ENCODE assay signal across 7 cellular contexts in the genomic region with DNA sequence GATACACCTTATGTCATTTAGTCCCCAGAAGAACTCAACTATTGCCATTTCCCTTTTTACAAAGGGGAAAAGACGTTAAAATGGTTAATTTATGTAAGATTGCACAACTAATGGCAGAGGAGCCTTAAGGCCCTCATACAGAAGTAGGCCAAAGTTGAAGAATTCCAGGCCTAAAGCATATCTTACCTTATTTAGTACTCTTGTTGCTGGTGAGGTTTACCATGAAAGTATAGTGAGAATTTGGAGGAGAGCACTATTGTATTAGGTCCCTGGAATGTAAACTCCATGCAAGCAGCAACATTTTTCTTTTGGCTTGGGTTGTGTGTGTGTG. TPM values are rescaled to one million over a fixed set of nuclear protein-coding genes. Genes with fewer than 3 reads are reported as not detected.
DNase-seq lines count a peak whose midpoint lies in the region; ATAC-seq and TF ChIP-seq lines count a peak whose summit lies in the region.

No MANE protein-coding gene starts in this region.

- DNase-seq in IMR-90: peak; percentile 64
- no peak for DNase-seq in glutamatergic neuron
- no peak for DNase-seq in spleen
- DNase-seq in GM19240 (ENCODE audit: insufficient read length, low spot score): no peak
- DNase-seq in hippocampal formation (lab: John Stamatoyannopoulos, UW): no peak

- peaks cover 22% of the 10 kb centered on the region for H3K4me1 Mint-ChIP-seq in glutamatergic neuron (ENCODE audit: low read depth, unreplicated experiment)

- H2BK120ac ChIP-seq in IMR-90 (ENCODE audit: low read depth, low read length): peak overlapping the region; percentile 94

- H2AK5ac ChIP-seq in IMR-90 (ENCODE audit: low read depth, low read length): 0 out of 2 replicates have a peak overlapping the region, but pooled peaks have one; percentile 66

- peak overlapping the region; percentile 95 for H2BK20ac ChIP-seq in IMR-90 (ENCODE audit: low read depth, low read length)

- H3K9ac ChIP-seq in IMR-90 (ENCODE audit: low read depth, low read length): peak overlapping the region; percentile 96; the same call in 1 of the 2 replicates

- H3K23ac ChIP-seq in IMR-90 (ENCODE audit: low read depth, low read length): peak overlapping the region; percentile 88

- no TSS peak for BruUV-seq in IMR-90 (replicated peaks; lab: Mats Ljungman, UMichigan)

- H4K91ac ChIP-seq in IMR-90 (ENCODE audit: insufficient read depth, low read depth, low read length): peak overlapping the region; percentile 81

- no peaks in the 10 kb centered on the region for H3K36me3 ChIP-seq in IMR-90 (ENCODE audit: control insufficient read depth, insufficient read depth, low read length)
- H3K36me3 ChIP-seq in spleen: no peaks in the 10 kb centered on the region

- peak overlapping the region; percentile 97 for H2AFZ ChIP-seq in IMR-90 (replicated peaks; ENCODE audit: low read length, poor library complexity)

- in situ Hi-C loops in IMR-90 (cut with MboI; ENCODE audit: low sequenced_read_pairs): no loop called here

- H3K27ac ChIP-seq in IMR-90 (ENCODE audit: insufficient read depth, low read length) (peak overlapping the region; percentile 95; the same call in 1 of the 2 replicates), VCaP (peak overlapping the region; percentile 93), spleen (peak overlapping the region; percentile 77 to 97 (median 94))

- no peaks in the 10 kb centered on the region for H3K9me3 ChIP-seq in IMR-90 (ENCODE audit: control insufficient read depth, insufficient read depth, low read length)
- H3K9me3 ChIP-seq in spleen: no peaks in the 10 kb centered on the region

- H3K27me3 Mint-ChIP-seq in glutamatergic neuron (ENCODE audit: unreplicated experiment): peaks cover 5% of the 10 kb centered on the region

- H2BK15ac ChIP-seq in IMR-90 (ENCODE audit: low read depth, low read length): peak overlapping the region; percentile 81; the same call in 2 of the 3 replicates

- CTCF ChIA-PET in IMR-90 (lab: Yijun Ruan, JAX): no interaction called here

- H3K4me1 ChIP-seq in IMR-90 (ENCODE audit: control insufficient read depth, insufficient read depth, low read length): peaks cover 11% of the 10 kb centered on the region
- peaks cover 3 to 22% (median 18%) of the 10 kb centered on the region in 6 donors for H3K4me1 ChIP-seq in spleen

- H4K20me1 ChIP-seq in IMR-90 (ENCODE audit: insufficient read depth, low read length): no peaks in the 10 kb centered on the region

- no peak for TF ChIP-seq RAD21 in IMR-90 (IDR thresholded peaks at IDR 0.05; ENCODE audit: low read length)

- intact Hi-C loops in IMR-90 (cut with micrococcal nuclease): loop anchor here (10.0 kb wide), 1 partner anchor 493 kb away; no protein-coding TSS in a partner anchor
- intact Hi-C loops in spleen (cut with DNase I; ENCODE audit: low total_unique reads): no loop called here

- H3K36me3 Mint-ChIP-seq in glutamatergic neuron (ENCODE audit: unreplicated experiment): no peaks in the 10 kb centered on the region

- H4K8ac ChIP-seq in IMR-90 (ENCODE audit: low read depth in 2 of 2, low read length in 2 of 2): peak overlapping the region; percentile 91 to 99

- peak overlapping the region; percentile 95 for H3K4ac ChIP-seq in IMR-90 (ENCODE audit: low read depth, low read length)

- peaks cover 8% of the 10 kb centered on the region for H3K9me1 ChIP-seq in IMR-90 (ENCODE audit: insufficient read depth, low read length)

- peak overlapping the region; percentile 86 for H4K5ac ChIP-seq in IMR-90 (ENCODE audit: low read depth, low read length)

- H3K4me3 Mint-ChIP-seq in glutamatergic neuron (ENCODE audit: unreplicated experiment): peak overlapping the region; percentile 67

- no CpG with 5 or more reads among the region's 1 CpG for WGBS in IMR-90 (ENCODE audit: extremely low coverage in 2 of 2, insufficient read length in 1 of 2), 2 experiments
- 36 to 55% (median 46%) methylated on average over 1 of the region's 1 CpG for WGBS in spleen, 5 donors

- POLR2A ChIA-PET in IMR-90 (lab: Charles Lee; ENCODE audit: unreplicated experiment): no interaction called here

- peaks cover 4 to 8% of the 10 kb centered on the region in 2 experiments; a peak in 2 of 4 replicates for H3K79me1 ChIP-seq in IMR-90 (ENCODE audit: low read depth in 1 of 2, low read length in 2 of 2)

- H3K4me2 ChIP-seq in IMR-90 (ENCODE audit: low read depth, low read length): peak overlapping the region; percentile 71

- H3K14ac ChIP-seq in IMR-90 (replicated peaks; ENCODE audit: low read depth, low read length): peak overlapping the region; percentile 68

- H3K4me3 ChIP-seq in IMR-90 (ENCODE audit: insufficient read depth, low read depth, low read length): no peak overlapping the region
- peak overlapping the region in 1 of 8 donors; percentile 86 for H3K4me3 ChIP-seq in spleen

- peak overlapping the region; percentile 62 for H3K27ac Mint-ChIP-seq in glutamatergic neuron (ENCODE audit: unreplicated experiment)

- peaks cover 6% of the 10 kb centered on the region for H3K9me3 Mint-ChIP-seq in glutamatergic neuron (ENCODE audit: unreplicated experiment)

- H3K56ac ChIP-seq in IMR-90 (ENCODE audit: extremely low read depth, insufficient read depth, low read length): peak overlapping the region; percentile 93; the same call in 1 of the 2 replicates

- ATAC-seq in IMR-90 (ENCODE audit: low read depth) (peak; percentile 15; the same call in 1 of the 2 replicates), GM19455 (IDR thresholded peaks at IDR 0.05; ENCODE audit: unreplicated experiment) (no peak)

- peak overlapping the region; percentile 86 for H2BK5ac ChIP-seq in IMR-90 (ENCODE audit: low read depth, low read length, poor library complexity, severe bottlenecking)

- no peak for TF ChIP-seq CTCF in IMR-90 (conservative IDR thresholded peaks at IDR 0.05; ENCODE audit: low read depth, low read length)
- no peak for TF ChIP-seq CTCF in VCaP (conservative IDR thresholded peaks at IDR 0.05)
- no peak for TF ChIP-seq CTCF in glutamatergic neuron (IDR thresholded peaks at IDR 0.05; ENCODE audit: partially characterized antibody, unreplicated experiment)
- no peak for TF ChIP-seq CTCF in spleen (IDR thresholded peaks at IDR 0.05 in 8 of 11, conservative IDR thresholded peaks at IDR 0.05 in 3 of 11)

- H3K27me3 ChIP-seq in IMR-90 (ENCODE audit: control insufficient read depth, insufficient read depth, low read length) (no peaks in the 10 kb centered on the region), spleen (replicated peaks in 1 of 7) (no peaks in the 10 kb centered on the region)

- TF ChIP-seq POLR2A in IMR-90 (IDR thresholded peaks at IDR 0.05; ENCODE audit: low read depth, low read length): no peak
- TF ChIP-seq POLR2A in spleen (IDR thresholded peaks at IDR 0.05): no peak

- peak overlapping the region; percentile 95 for H3K18ac ChIP-seq in IMR-90 (ENCODE audit: low read depth, low read length)

- dilution Hi-C loops in IMR-90 (cut with HindIII; ENCODE audit: low sequenced_read_pairs, unreplicated experiment): no loop called here

- H2AK9ac ChIP-seq in IMR-90 (replicated peaks; ENCODE audit: low read depth, low read length, poor library complexity): no peak overlapping the region

TF ChIP-seq in IMR-90, 13 proteins besides CTCF, POLR2A, EP300 and RAD21:
- TF ChIP-seq CEBPB (IDR thresholded peaks at IDR 0.05; ENCODE audit: low read depth, low read length) (peak; percentile 91), RCOR1 (IDR thresholded peaks at IDR 0.05; ENCODE audit: insufficient replicate concordance, low read length) (no peak), MAZ (IDR thresholded peaks at IDR 0.05; ENCODE audit: borderline replicate concordance, low read depth, low read length) (peak; percentile 22; the same call in 1 of the 2 replicates)

RNA-seq across cellular contexts. Expression of a gene that starts 0.7 kb away (rescaled TPM):
- total RNA-seq in IMR-90 (2012; rRNA removed) (1.3 and 2.5 TPM in 2 replicates), glutamatergic neuron (ENCODE audit: unreplicated experiment) (5.3 TPM), spleen (1 to 10 TPM in 4 of 7 donors, under 1 TPM in 3; 0.76 to 3.1 (median 1.2) TPM)
- polyA plus RNA-seq in IMR-90 (2012; rRNA removed) (0.47 and 0.67 TPM in 2 replicates), spleen (under 1 TPM; 0.15 to 0.35 (median 0.17) TPM)
- 0.14 and 0.24 TPM in 2 replicates for polyA plus RNA-seq in IMR-90 (2012; cell fraction: cytosol; rRNA removed)
- 0.07 and 0.71 TPM in 2 replicates for polyA plus RNA-seq in IMR-90 (2012; cell fraction: nucleus; rRNA removed; ENCODE audit: low replicate concordance)

RNA-seq across cellular contexts. Expression of a gene that starts 43.5 kb away (rescaled TPM):
- total RNA-seq in IMR-90 (2012; rRNA removed) (under 0.01 TPM in 1 of 2 replicates, not detected in the other), glutamatergic neuron (ENCODE audit: unreplicated experiment) (not detected), spleen (not detected)
- polyA plus RNA-seq in IMR-90 (2012; rRNA removed) (0.04 and 0.07 TPM in 2 replicates), spleen (not detected)
- polyA plus RNA-seq in IMR-90 (2012; cell fraction: cytosol; rRNA removed): 0.02 TPM in 1 of 2 replicates, not detected in the other
- not detected in 2 replicates for polyA plus RNA-seq in IMR-90 (2012; cell fraction: nucleus; rRNA removed; ENCODE audit: low replicate concordance)
